Comparison of ENCODE assay signal across 9 cellular contexts in the genomic region with DNA sequence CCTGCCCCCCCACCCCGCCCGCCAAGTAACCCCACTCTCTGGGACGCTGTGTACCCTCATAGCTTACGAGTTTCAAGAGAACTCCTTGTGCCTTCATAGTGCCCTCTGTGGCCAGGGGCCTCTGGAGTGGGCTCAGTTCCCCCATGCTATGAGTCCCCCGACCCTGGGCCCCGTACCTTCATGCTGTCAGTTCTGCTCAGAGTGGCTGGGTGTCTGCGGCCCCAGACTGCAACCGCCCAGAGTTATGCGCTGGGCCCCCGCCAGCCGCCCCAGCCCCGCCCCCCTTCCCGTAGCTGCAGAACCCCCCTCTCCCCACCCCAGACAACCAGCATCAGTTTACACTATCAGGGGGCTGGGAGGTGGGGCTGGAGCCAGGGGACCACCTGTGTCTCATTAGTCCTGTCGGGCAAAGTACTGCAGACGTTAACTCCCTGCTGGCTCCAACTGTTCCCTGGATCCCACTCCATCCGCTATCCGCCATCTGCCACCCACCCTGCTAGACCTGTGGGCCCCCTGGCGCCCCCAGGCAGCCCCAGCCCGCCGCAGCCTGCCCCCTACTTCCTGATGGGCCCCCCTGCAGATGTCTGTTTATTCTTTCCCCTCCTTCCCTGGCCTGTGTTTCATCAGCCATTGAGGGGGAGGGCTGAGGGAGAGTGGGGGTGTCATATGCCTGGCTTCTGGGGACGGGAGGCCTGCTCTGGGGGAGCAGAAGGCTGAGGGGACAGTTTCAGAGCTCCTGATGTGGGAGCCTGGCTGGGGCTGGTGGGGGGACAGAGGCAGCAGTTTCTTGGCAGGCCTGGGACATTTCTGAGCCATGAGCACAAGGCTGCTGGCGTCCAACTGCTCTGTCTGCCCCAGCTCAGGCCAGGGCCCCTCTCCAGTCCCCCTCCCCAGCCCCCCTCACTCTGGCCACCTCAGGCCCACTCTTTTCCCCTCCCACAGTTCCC. TPM values are rescaled to one million over a fixed set of nuclear protein-coding genes. Genes with fewer than 3 reads are reported as not detected.
DNase-seq lines count a peak whose midpoint lies in the region; ATAC-seq, FAIRE-seq and TF ChIP-seq lines count a peak whose summit lies in the region.
"Had no signal": no experiment of that assay in that cellular context is flagged by ENCODE, and none has a peak within 500 bp of the region (broad histone marks: within the 10 kb centered on the region; RNA-seq: fewer than 3 reads in every experiment).

Gene MFAP4 (minus strand): TSS at position 217 of the 947 bp plus-strand sequence. CDS start 35 bp downstream, at position 182.

- no peak for ATAC-seq in T-helper 17 cell
- ATAC-seq in heart left ventricle, result peak; percentile 49 to 76 (median 61)
- no peak for ATAC-seq in GM18498 (IDR thresholded peaks at IDR 0.05; ENCODE audit: unreplicated experiment)

- H3K27me3 Mint-ChIP-seq in T-helper 17 cell, result peaks cover 2% of the 10 kb centered on the region

- no peak for TF ChIP-seq POLR2A in heart left ventricle (IDR thresholded peaks at IDR 0.05)
- TF ChIP-seq POLR2A in H54 (IDR thresholded peaks at IDR 0.05; ENCODE audit: low read depth, low read length), result no peak

- DNase-seq in HCEC 1CT, result peak; percentile 72
- DNase-seq in T-helper 17 cell, result no peak
- DNase-seq in heart left ventricle, result peak; percentile 71 to 84 (median 79)
- DNase-seq in retinal pigment epithelial cell (ENCODE audit: low read depth), result no peak
- DNase-seq in H54 (ENCODE audit: insufficient read length, low spot score), result no peak
- no peak for DNase-seq in GF-D8 (lab: John Stamatoyannopoulos, UW)
- no peak for DNase-seq in cerebellar nuclear complex (lab: John Stamatoyannopoulos, UW)

- H3K4me3 ChIP-seq in heart left ventricle (peak within 1 kb of the TSS in 10 of 12 donors; percentile 19 to 58 (median 41)), retinal pigment epithelial cell (ENCODE audit: low read length) (peak within 1 kb of the TSS; percentile 17)

- peak within 1 kb of the TSS; percentile 58 to 96 (median 84) for H3K27ac ChIP-seq in heart left ventricle

- peaks cover 15% of the 10 kb centered on the region for H3K4me1 Mint-ChIP-seq in T-helper 17 cell

- peaks cover 0 to 70% (median 45%) of the 10 kb centered on the region in 12 donors for H3K4me1 ChIP-seq in heart left ventricle

- H3K27ac Mint-ChIP-seq in T-helper 17 cell, result peak within 1 kb of the TSS; percentile 16

- H3K27me3 ChIP-seq in heart left ventricle, result no peaks in the 10 kb centered on the region

- peaks cover 0 to 34% (median 24%) of the 10 kb centered on the region in 9 donors for H3K36me3 ChIP-seq in heart left ventricle

- 10 to 24% (median 17%) methylated on average over 12 to 22 of the region's 22 CpGs for WGBS in heart left ventricle, 4 donors

- no peak within 1 kb of the TSS for H3K4me3 Mint-ChIP-seq in T-helper 17 cell

- peaks cover 3% of the 10 kb centered on the region for H3K36me3 Mint-ChIP-seq in T-helper 17 cell (ENCODE audit: low read depth)

- TF ChIP-seq CTCF in heart left ventricle (IDR thresholded peaks at IDR 0.05) (no peak), retinal pigment epithelial cell (conservative IDR thresholded peaks at IDR 0.05; ENCODE audit: low read depth, low read length) (no peak)

- intact Hi-C loops in heart left ventricle (cut with DNase I), result no loop called here

- no peak for FAIRE-seq in H54 (lab: Jason Lieb, UNC)

- H3K9me3 ChIP-seq in T-helper 17 cell (ENCODE audit: control insufficient read depth, low read length, poor library complexity, severe bottlenecking) (no peaks in the 10 kb centered on the region), heart left ventricle (no peaks in the 10 kb centered on the region)

RNA-seq across cellular contexts. Expression of gene MFAP4, which starts in this region (rescaled TPM):
- total RNA-seq in T-helper 17 cell (not detected), heart left ventricle (10 to 100 TPM; 15.7 to 84.3 (median 51.3) TPM)
- polyA plus RNA-seq in heart left ventricle, result 10 to 100 TPM; 19.4 to 29.0 TPM
- polyA plus RNA-seq: neural cell had no signal

Comparison
In these comparisons a context has a peak if more than half of its experiments do, and no peak if none do; other contexts are left out.
1. RNA of gene MFAP4 (total RNA-seq): 15.7 to 84.3 TPM in heart left ventricle; not detected in T-helper 17 cell; every median in the first group is over 10 times any median in the second.
2. DNase-seq: peak in HCEC 1CT (single experiment) and heart left ventricle (5 of 5); none in T-helper 17 cell (0 of 3), retinal pigment epithelial cell (single experiment), H54 (single experiment), GF-D8 (single experiment) and cerebellar nuclear complex (0 of 2).
3. ATAC-seq: peak in heart left ventricle (4 of 4); none in T-helper 17 cell (single experiment) and GM18498 (single experiment).